ENCODE assay signal across 13 cellular contexts in the genomic region with DNA sequence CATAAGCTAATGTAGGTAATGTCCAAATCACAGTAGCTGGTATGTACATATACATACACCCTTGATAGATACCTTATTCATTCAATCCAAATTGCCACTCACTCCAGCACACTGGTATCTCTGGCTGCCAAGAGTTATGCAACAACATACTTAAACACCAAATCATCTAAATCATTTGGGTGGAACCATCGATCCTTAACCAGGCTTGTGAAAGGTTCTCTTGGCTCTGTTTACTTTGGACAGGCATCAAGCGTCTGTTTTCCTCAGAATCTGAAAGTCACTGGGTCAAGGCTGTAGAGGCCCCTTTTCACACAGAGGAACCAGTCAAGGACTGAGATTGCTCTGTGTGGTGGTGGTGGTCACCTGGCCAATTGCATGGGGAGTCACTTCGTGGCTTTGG. TPM values are rescaled to one million over a fixed set of nuclear protein-coding genes. Genes with fewer than 3 reads are reported as not detected.
DNase-seq lines count a peak whose midpoint lies in the region; ATAC-seq, FAIRE-seq and TF ChIP-seq lines count a peak whose summit lies in the region.
"Had no signal": no experiment of that assay in that cellular context is flagged by ENCODE, and none has a peak within 500 bp of the region (broad histone marks: within the 10 kb centered on the region; RNA-seq: fewer than 3 reads in every experiment).

No MANE protein-coding gene starts in this region.

- peaks cover 26 to 62% (median 33%) of the 10 kb centered on the region in 3 donors for H3K4me1 Mint-ChIP-seq in T-cell

- no peak overlapping the region for H3K27ac Mint-ChIP-seq in T-cell

- H3K4me3 ChIP-seq in dorsolateral prefrontal cortex (no peak overlapping the region), pancreas (no peak overlapping the region)
- H3K4me3 ChIP-seq: gastrocnemius medialis had no signal

- intact Hi-C loops in dorsolateral prefrontal cortex (cut with DNase I) (no loop called here), pancreas (cut with DNase I) (no loop called here)

- no peaks in the 10 kb centered on the region for H3K27me3 ChIP-seq in dorsolateral prefrontal cortex
- H3K27me3 ChIP-seq in pancreas, result no peaks in the 10 kb centered on the region
- H3K27me3 ChIP-seq: gastrocnemius medialis had no signal

- no peaks in the 10 kb centered on the region for H3K36me3 ChIP-seq in pancreas
- H3K36me3 ChIP-seq: gastrocnemius medialis had no signal

- CTCF ChIA-PET in T-cell (lab: Charles Lee), result no interaction called here

- H3K9me3 ChIP-seq in pancreas, result no peaks in the 10 kb centered on the region
- H3K9me3 ChIP-seq: gastrocnemius medialis had no signal

- H3K4me3 Mint-ChIP-seq in T-cell, result no peak overlapping the region

- POLR2A ChIA-PET in T-cell (lab: Charles Lee), result no interaction called here

- ATAC-seq in pancreas, result peak; percentile 59 to 85 (median 78)
- no peak for ATAC-seq in T-cell (replicated peaks in 1 of 4)
- ATAC-seq in GM18520 (IDR thresholded peaks at IDR 0.05; ENCODE audit: unreplicated experiment), result no peak

- TF ChIP-seq CTCF in dorsolateral prefrontal cortex (IDR thresholded peaks at IDR 0.05 in 54 of 56, conservative IDR thresholded peaks at IDR 0.05 in 2 of 56; ENCODE audit: low read depth in 1 of 56, partially characterized antibody in 56 of 56) (no peak), pancreas (IDR thresholded peaks at IDR 0.05) (no peak)

- H3K4me1 ChIP-seq in pancreas, result peaks cover 0 to 29% (median 3%) of the 10 kb centered on the region in 3 donors

- DNase-seq in EH (ENCODE audit: low read depth) (peak; percentile 73), NCI-H2029 treated with DMSO at 0.1 percent for 48 hours (lab: John Stamatoyannopoulos, UW) (peak; percentile 68), dorsolateral prefrontal cortex (no peak), pancreas (peak in 2 of 6 donors; percentile 33 to 51), NCI-H2107 (lab: John Stamatoyannopoulos, UW) (no peak), T-cell (no peak)
- no peak for DNase-seq in activated CD8-positive, alpha-beta memory T cell treated with anti-CD3 and anti-CD28 coated beads, Interleukin-2, amount 50 U/mL, for 48 hours
- DNase-seq: activated CD4-positive, alpha-beta T cell treated with anti-CD3 and anti-CD28 coated beads, Interleukin-2, amount 50 U/mL, for 1 hour; DMS79 treated with DMSO at 0.1 percent for 48 hours; gastrocnemius medialis; stimulated activated CD4-positive, alpha-beta T cell treated with anti-CD3 and anti-CD28 coated beads, Interleukin-4, amount 100 ng/mL, for 1 hour had no signal

- no peak for FAIRE-seq in pancreas (lab: Jason Lieb, UNC)
- FAIRE-seq: urothelium cell line had no signal

- H3K9me3 Mint-ChIP-seq in T-cell, result no peaks in the 10 kb centered on the region

- no peaks in the 10 kb centered on the region for H3K27me3 Mint-ChIP-seq in T-cell

- WGBS in pancreas, 2 donors, result 13 to 16% methylated on average over 3 of the region's 3 CpGs

- H3K27ac ChIP-seq in dorsolateral prefrontal cortex, result peak overlapping the region in 36 of 59 donors; percentile 0 to 72 (median 38)
- peak overlapping the region in 2 of 4 donors; percentile 3 to 42 for H3K27ac ChIP-seq in pancreas

- peaks cover 21% of the 10 kb centered on the region for H3K36me3 Mint-ChIP-seq in T-cell

RNA-seq across cellular contexts. Expression of a gene that starts 24.6 kb away (rescaled TPM):
- total RNA-seq in dorsolateral prefrontal cortex (10 to 100 TPM; 32.3 to 79.7 (median 52.0) TPM), pancreas (10 to 100 TPM in 2 of 6 donors, 1 to 10 TPM in 4; 4.3 to 13.9 (median 6.0) TPM), T-cell (10 to 100 TPM in 4 of 5 donors, 1 to 10 TPM in 1; 9.6 to 22.1 (median 15.9) TPM)
- polyA plus RNA-seq in pancreas, result 10 to 100 TPM in 1 of 2 donors, 1 to 10 TPM in 1; 4.0 to 13.1 TPM

Comparison
In these comparisons a context has a peak if more than half of its experiments do, and no peak if none do; other contexts are left out.
1. DNase-seq: peak in EH (single experiment) and NCI-H2029 treated with DMSO at 0.1 percent for 48 hours (single experiment); none in dorsolateral prefrontal cortex (0 of 10), NCI-H2107 (single experiment), T-cell (0 of 34) and activated CD8-positive, alpha-beta memory T cell treated with anti-CD3 and anti-CD28 coated beads, Interleukin-2, amount 50 U/mL, for 48 hours (single experiment).
2. ATAC-seq: peak in pancreas (4 of 4); none in T-cell (0 of 4) and GM18520 (single experiment).